In genomic region chr6:41942045-41942851, GRCh38 we compare ENCODE assay signal across 8 cellular contexts. TPM values are rescaled to one million over a fixed set of nuclear protein-coding genes. Genes with fewer than 3 reads are reported as not detected.
A peak's percentile ranks its signal among the peaks of the same experiment; 100 is the strongest.
DNase-seq lines count a peak whose midpoint lies in the region; ATAC-seq and TF ChIP-seq lines count a peak whose summit lies in the region.

No MANE protein-coding gene starts in this region.

- no peak for TF ChIP-seq POLR2A in upper lobe of left lung (IDR thresholded peaks at IDR 0.05)

- H3K27ac ChIP-seq in brain microvascular endothelial cell (peak overlapping the region; percentile 53), lung (ENCODE audit: low read depth in 1 of 2, low read length in 1 of 2) (peak overlapping the region; percentile 78 to 94), upper lobe of left lung (peak overlapping the region; percentile 85 to 93 (median 88))

- TF ChIP-seq EP300 in upper lobe of left lung (IDR thresholded peaks at IDR 0.05) = no peak

- H3K27me3 ChIP-seq in brain microvascular endothelial cell (replicated peaks) = no peaks in the 10 kb centered on the region
- no peaks in the 10 kb centered on the region for H3K27me3 ChIP-seq in lung (ENCODE audit: control insufficient read depth, insufficient read depth)
- no peaks in the 10 kb centered on the region for H3K27me3 ChIP-seq in upper lobe of left lung

- 37 to 42% methylated on average over 21 of the region's 21 CpGs for WGBS in lung, 2 donors
- WGBS in upper lobe of left lung, 2 donors = 35 to 39% methylated on average over 21 of the region's 21 CpGs

- ATAC-seq in GM18909 (IDR thresholded peaks at IDR 0.05; ENCODE audit: poor library complexity, unreplicated experiment) (peak; percentile 6), lung (ENCODE audit: insufficient read depth, low FRiP score) (peak; percentile 4), upper lobe of left lung (ENCODE audit: low FRiP score in 2 of 2) (peak; percentile 2 to 12)

- H3K4me1 ChIP-seq in lung (ENCODE audit: control insufficient read depth in 2 of 2, insufficient read depth in 2 of 2, low read length in 2 of 2) = peaks cover 17 to 27% of the 10 kb centered on the region in 2 donors
- peaks cover 40 to 66% (median 57%) of the 10 kb centered on the region in 4 donors for H3K4me1 ChIP-seq in upper lobe of left lung

- in situ Hi-C loops in brain microvascular endothelial cell (cut with HindIII; ENCODE audit: low pct_ligation_motif_present, low sequenced_read_pairs) = no loop called here

- peak overlapping the region; percentile 75 for H3K4me3 ChIP-seq in brain microvascular endothelial cell (ENCODE audit: low read depth, low read length)
- peak overlapping the region; percentile 4 for H3K4me3 ChIP-seq in lung
- H3K4me3 ChIP-seq in upper lobe of left lung = peak overlapping the region in 3 of 4 donors; percentile 60 to 94 (median 89)

- peaks cover 3% of the 10 kb centered on the region for H3K36me3 ChIP-seq in brain microvascular endothelial cell (replicated peaks)
- H3K36me3 ChIP-seq in lung (ENCODE audit: control insufficient read depth in 2 of 2, insufficient read depth in 2 of 2, low read length in 2 of 2) = peaks cover 0 to 1% of the 10 kb centered on the region in 2 donors
- H3K36me3 ChIP-seq in upper lobe of left lung = peaks cover 0 to 3% (median 0%) of the 10 kb centered on the region in 4 donors

- H3K9me3 ChIP-seq in lung (ENCODE audit: control insufficient read depth in 2 of 2, insufficient read depth in 1 of 2, low read length in 1 of 2) (no peaks in the 10 kb centered on the region), upper lobe of left lung (no peaks in the 10 kb centered on the region)

- DNase-seq in Kasumi-1 (lab: John Stamatoyannopoulos, UW) = peak; percentile 65 to 66
- DNase-seq in brain microvascular endothelial cell = no peak
- no peak for DNase-seq in lung (ENCODE audit: low spot score)
- DNase-seq in upper lobe of left lung = no peak
- no peak for DNase-seq in stimulated activated CD4-positive, alpha-beta T cell treated with anti-CD3 and anti-CD28 coated beads, Interleukin-4, amount 100 ng/mL, for 1 hour
- DNase-seq in middle frontal gyrus (ENCODE audit: extremely low spot score, low spot score) = no peak
- DNase-seq in KG1 (lab: John Stamatoyannopoulos, UW) = no peak

- TF ChIP-seq CTCF in brain microvascular endothelial cell (IDR thresholded peaks at IDR 0.05; ENCODE audit: low read depth, low read length, missing control alignments) (no peak), lung (IDR thresholded peaks at IDR 0.05; ENCODE audit: control extremely low read depth, extremely low read depth) (no peak), upper lobe of left lung (IDR thresholded peaks at IDR 0.05) (no peak)

RNA-seq across cellular contexts. Expression of gene CCND3, which starts 0.6 kb away (rescaled TPM):
- 100 to 1,000 TPM; 124 to 192 TPM for total RNA-seq in lung
- polyA plus RNA-seq in lung = 100 to 1,000 TPM; 120 to 221 TPM
- total RNA-seq in upper lobe of left lung = 100 to 1,000 TPM; 138 to 305 (median 211) TPM

RNA-seq across cellular contexts. Expression of gene BYSL, which starts 20.9 kb away (rescaled TPM):
- total RNA-seq in lung = 10 to 100 TPM in 1 of 2 donors, 1 to 10 TPM in 1; 9.9 to 19.7 TPM
- 10 to 100 TPM in 1 of 2 donors, 1 to 10 TPM in 1; 8.8 to 20.4 TPM for polyA plus RNA-seq in lung
- 10 to 100 TPM in 3 of 6 donors, 1 to 10 TPM in 3; 5.6 to 20.9 (median 12.5) TPM for total RNA-seq in upper lobe of left lung

RNA-seq across cellular contexts. Expression of gene MED20, which starts 21.3 kb away (rescaled TPM):
- total RNA-seq in lung (10 to 100 TPM; 20.2 to 20.4 TPM), upper lobe of left lung (10 to 100 TPM in 5 of 6 donors, 1 to 10 TPM in 1; 6.4 to 19.9 (median 15.3) TPM)
- 10 to 100 TPM in 1 of 2 donors, 1 to 10 TPM in 1; 7.0 to 10.1 TPM for polyA plus RNA-seq in lung

RNA-seq across cellular contexts. Expression of gene USP49, which starts 47.1 kb away (rescaled TPM):
- total RNA-seq in lung (1 to 10 TPM; 4.9 to 8.6 TPM), upper lobe of left lung (10 to 100 TPM in 2 of 6 donors, 1 to 10 TPM in 4; 2.7 to 16.8 (median 4.3) TPM)
- polyA plus RNA-seq in lung = 1 to 10 TPM; 1.8 to 2.3 TPM

Comparison
In these comparisons a context has a peak if more than half of its experiments do, and no peak if none do; other contexts are left out.
1. DNase-seq: peak in Kasumi-1 (2 of 2); none in brain microvascular endothelial cell (single experiment), lung (single experiment), upper lobe of left lung (0 of 2), stimulated activated CD4-positive, alpha-beta T cell treated with anti-CD3 and anti-CD28 coated beads, Interleukin-4, amount 100 ng/mL, for 1 hour (single experiment), middle frontal gyrus (single experiment) and KG1 (single experiment).
2. H3K4me3 ChIP-seq: peak in every context shown above with its lines; median percentile 89 in upper lobe of left lung; 75 in brain microvascular endothelial cell; 4 in lung.
3. Peak in every context shown above with its lines, with median percentiles within 50 percentile points of each other: ATAC-seq and H3K27ac ChIP-seq.